ENCODE assay signal across 10 cellular contexts in genomic region chr17:7703584-7704574, GRCh38. TPM values are rescaled to one million over a fixed set of nuclear protein-coding genes. Genes with fewer than 3 reads are reported as not detected.
A peak's percentile ranks its signal among the peaks of the same experiment; 100 is the strongest.
DNase-seq lines count a peak whose midpoint lies in the region; ATAC-seq, FAIRE-seq and TF ChIP-seq lines count a peak whose summit lies in the region.
"Had no signal": no experiment of that assay in that cellular context is flagged by ENCODE, and none has a peak within 500 bp of the region (broad histone marks: within the 10 kb centered on the region; RNA-seq: fewer than 3 reads in every experiment).

No MANE protein-coding gene starts in this region.

- TF ChIP-seq CTCF in OCI-LY7 (conservative IDR thresholded peaks at IDR 0.05; ENCODE audit: low read length) (no peak), epithelial cell of esophagus (IDR thresholded peaks at IDR 0.05; ENCODE audit: insufficient read depth, low read depth, low read length, missing control alignments) (no peak)

- peaks cover 8% of the 10 kb centered on the region for H3K36me3 ChIP-seq in OCI-LY7 (ENCODE audit: insufficient read depth, low read length)

- H2AFZ ChIP-seq in OCI-LY7 (ENCODE audit: low read length) = no peak overlapping the region

- intact Hi-C loops in OCI-LY7 (cut with micrococcal nuclease; ENCODE audit: unreplicated experiment) = no loop called here

- ATAC-seq in GM21367 (IDR thresholded peaks at IDR 0.05; ENCODE audit: unreplicated experiment) = no peak
- no peak for ATAC-seq in GM18517 (IDR thresholded peaks at IDR 0.05; ENCODE audit: unreplicated experiment)

- no peak overlapping the region for H3K4me2 ChIP-seq in OCI-LY7 (ENCODE audit: low read length)

- FAIRE-seq in RCC 7860 (lab: Jason Lieb, UNC) = no peak
- FAIRE-seq: A204.1 had no signal

- H3K9me3 ChIP-seq in OCI-LY7 (ENCODE audit: low read length) = no peaks in the 10 kb centered on the region

- H3K4me3 ChIP-seq in OCI-LY7 (ENCODE audit: low read depth, low read length, poor library complexity, severe bottlenecking) = no peak overlapping the region
- H3K4me3 ChIP-seq in epithelial cell of esophagus (ENCODE audit: low read length) = peak overlapping the region; percentile 46

- no peaks in the 10 kb centered on the region for H3K79me2 ChIP-seq in OCI-LY7 (ENCODE audit: insufficient read depth, low read depth, low read length)

- H4K20me1 ChIP-seq in OCI-LY7 (ENCODE audit: insufficient read depth, low read length) = no peaks in the 10 kb centered on the region; the same call in 1 of the 2 replicates

- POLR2A ChIA-PET in OCI-LY7 (lab: Charles Lee) = interaction anchor here (0.6 kb wide), 1 partner anchor 372 kb away, joined by 3 read pairs; no protein-coding TSS in a partner anchor

- CTCF ChIA-PET in OCI-LY7 (lab: Charles Lee; ENCODE audit: unreplicated experiment) = no interaction called here

- H3K9me2 ChIP-seq in OCI-LY7 (ENCODE audit: insufficient read depth, low read length) = no peaks in the 10 kb centered on the region

- no peaks in the 10 kb centered on the region for H3K4me1 ChIP-seq in OCI-LY7 (ENCODE audit: insufficient read depth, low read length, poor library complexity, severe bottlenecking)

- peak; percentile 64 for DNase-seq in DMS 273 (lab: John Stamatoyannopoulos, UW; ENCODE audit: unreplicated experiment)
- DNase-seq in DMS 273 treated with DMSO at 0.1 percent for 48 hours (lab: John Stamatoyannopoulos, UW) = no peak
- peak; percentile 34 for DNase-seq in OCI-LY7 (ENCODE audit: low spot score)
- peak; percentile 69 for DNase-seq in epithelial cell of esophagus (ENCODE audit: low read depth)
- DNase-seq in occipital lobe (lab: John Stamatoyannopoulos, UW) = peak; percentile 39
- no peak for DNase-seq in RCC 7860 (ENCODE audit: low spot score)

- BruUV-seq in OCI-LY7 (replicated peaks; lab: Mats Ljungman, UMichigan) = no TSS peak

- H3K27ac ChIP-seq in OCI-LY7 (ENCODE audit: low read depth, low read length, poor library complexity, severe bottlenecking) = no peak overlapping the region

RNA-seq across cellular contexts. Expression of gene EFNB3, which starts 1.1 kb away (rescaled TPM):
- total RNA-seq in OCI-LY7 (2014; rRNA removed; shearing (Covaris generic)) = not detected in 2 replicates
- total RNA-seq in OCI-LY7 (2022) (0.11 and 0.15 TPM in 2 replicates), occipital lobe (13.7 TPM)

RNA-seq across cellular contexts. Expression of gene DNAH2, which starts 13.7 kb away (rescaled TPM):
- total RNA-seq in OCI-LY7 (2014; rRNA removed; shearing (Covaris generic)) = 0.05 TPM in 1 of 2 replicates, not detected in the other
- total RNA-seq in OCI-LY7 (2022) = not detected in 2 replicates
- 0.62 TPM for total RNA-seq in occipital lobe

RNA-seq across cellular contexts. Expression of gene WRAP53, which starts 15.6 kb away (rescaled TPM):
- total RNA-seq in OCI-LY7 (2014; rRNA removed; shearing (Covaris generic)) = 30.7 and 39.3 TPM in 2 replicates
- 24.8 and 27.4 TPM in 2 replicates for total RNA-seq in OCI-LY7 (2022)
- total RNA-seq in occipital lobe = 9.5 TPM

RNA-seq across cellular contexts. Expression of gene TP53, which starts 16.6 kb away (rescaled TPM):
- total RNA-seq in OCI-LY7 (2014; rRNA removed; shearing (Covaris generic)) = 52.9 and 69.2 TPM in 2 replicates
- total RNA-seq in OCI-LY7 (2022) (172 and 195 TPM in 2 replicates), occipital lobe (9.4 TPM)

RNA-seq across cellular contexts. Expression of gene ATP1B2, which starts 53.2 kb away (rescaled TPM):
- total RNA-seq in OCI-LY7 (2014; rRNA removed; shearing (Covaris generic)) = not detected in 2 replicates
- not detected in 2 replicates for total RNA-seq in OCI-LY7 (2022)
- 5.0 TPM for total RNA-seq in occipital lobe
- total RNA-seq: myocyte had no signal

Comparison
In these comparisons a context has a peak if more than half of its experiments do, and no peak if none do; other contexts are left out.
1. DNase-seq: peak in DMS 273 (single experiment), OCI-LY7 (single experiment), epithelial cell of esophagus (single experiment) and occipital lobe (single experiment); none in DMS 273 treated with DMSO at 0.1 percent for 48 hours (single experiment) and RCC 7860 (single experiment).
2. RNA of gene EFNB3, which starts 1.1 kb away (total RNA-seq): 13.7 TPM in occipital lobe (single experiment); 0.11 to 0.15 TPM in OCI-LY7; every median in the first group is over 10 times any median in the second.